ENCODE assay signal across 18 cellular contexts in genomic region chr3:142778541-142778940, GRCh38. TPM values are rescaled to one million over a fixed set of nuclear protein-coding genes. Genes with fewer than 3 reads are reported as not detected.
A peak's percentile ranks its signal among the peaks of the same experiment; 100 is the strongest.
DNase-seq lines count a peak whose midpoint lies in the region; ATAC-seq, FAIRE-seq and TF ChIP-seq lines count a peak whose summit lies in the region.
"Had no signal": no experiment of that assay in that cellular context is flagged by ENCODE, and none has a peak within 500 bp of the region (broad histone marks: within the 10 kb centered on the region; RNA-seq: fewer than 3 reads in every experiment).

No MANE protein-coding gene starts in this region.

- intact Hi-C loops in K562 (cut with micrococcal nuclease): no loop called here

- H3K23ac ChIP-seq in mesenchymal stem cell (ENCODE audit: low read length in 2 of 2) (no peak overlapping the region), trophoblast cell (ENCODE audit: low read length) (no peak overlapping the region)

- H2BK15ac ChIP-seq in mesenchymal stem cell (ENCODE audit: low read depth, poor library complexity, severe bottlenecking): no peak overlapping the region

- DNase-seq in H54 (ENCODE audit: insufficient read length, low spot score): no peak
- peak in 2 of 4 experiments; percentile 18 to 47 for DNase-seq in K562 (ENCODE audit: extremely low read depth in 1 of 4, low spot score in 3 of 4)
- no peak for DNase-seq in mesenchymal stem cell
- DNase-seq in GM13977 (ENCODE audit: low spot score): no peak
- DNase-seq in HPDE6-E6E7 (ENCODE audit: extremely low spot score): no peak
- no peak for DNase-seq in trophoblast cell
- DNase-seq: CD4-positive, CD25-positive, alpha-beta regulatory T cell; CD8-positive, alpha-beta T cell; DMS53; DMS79 treated with DMSO at 0.1 percent for 48 hours; GF-D8; GM23248; H9 had no signal

- H3K9ac ChIP-seq in K562 (ENCODE audit: insufficient read depth in 1 of 2, low read depth in 2 of 2, low read length in 2 of 2): peak overlapping the region in 1 of 2 experiments; percentile 8; a peak in 1 of 4 replicates
- H3K9ac ChIP-seq in mesenchymal stem cell (ENCODE audit: low read length): peak overlapping the region; percentile 58
- H3K9ac ChIP-seq in trophoblast cell (ENCODE audit: low read length): no peak overlapping the region
- H3K9ac ChIP-seq: BLaER1, GM23248 had no signal

- no peak for TF ChIP-seq EP300 in K562 (IDR thresholded peaks at IDR 0.05; ENCODE audit: low read length)

- TF ChIP-seq CTCF in K562 (IDR thresholded peaks at IDR 0.05 in 2 of 3, conservative IDR thresholded peaks at IDR 0.05 in 1 of 3; ENCODE audit: insufficient read depth in 2 of 3, low read depth in 1 of 3, low read length in 3 of 3) (no peak), GM13977 (IDR thresholded peaks at IDR 0.05; ENCODE audit: extremely low read depth, insufficient read depth, missing control alignments) (no peak)

- H3K4me2 ChIP-seq in K562 (ENCODE audit: insufficient read depth, low read length) (no peak overlapping the region), mesenchymal stem cell (ENCODE audit: low read length, poor library complexity, severe bottlenecking) (no peak overlapping the region), trophoblast cell (ENCODE audit: low read length) (no peak overlapping the region)
- H3K4me2 ChIP-seq: BLaER1 had no signal

- H3K79me1 ChIP-seq in mesenchymal stem cell (replicated peaks; ENCODE audit: low read length, poor library complexity, severe bottlenecking): peaks cover 3% of the 10 kb centered on the region
- no peaks in the 10 kb centered on the region for H3K79me1 ChIP-seq in trophoblast cell (ENCODE audit: low read length)

- BruUV-seq in K562 (replicated peaks; lab: Mats Ljungman, UMichigan): no TSS peak

- H3K4ac ChIP-seq in mesenchymal stem cell (ENCODE audit: low read depth in 1 of 2, low read length in 2 of 2): no peak overlapping the region
- H3K4ac ChIP-seq in trophoblast cell (ENCODE audit: low read depth, low read length): no peak overlapping the region

- H3K4me3 ChIP-seq in K562 (no peak overlapping the region), mesenchymal stem cell (ENCODE audit: insufficient read depth in 1 of 2, low read depth in 1 of 2, low read length in 2 of 2) (no peak overlapping the region), trophoblast cell (ENCODE audit: low read depth, low read length) (no peak overlapping the region)
- H3K4me3 ChIP-seq: BLaER1, GM23248 had no signal

- H4K91ac ChIP-seq in mesenchymal stem cell (ENCODE audit: low read length): no peak overlapping the region
- no peak overlapping the region for H4K91ac ChIP-seq in trophoblast cell (ENCODE audit: low read depth, low read length)

- H3K14ac ChIP-seq in mesenchymal stem cell (ENCODE audit: low read length in 2 of 2) (no peak overlapping the region), trophoblast cell (ENCODE audit: low read length) (no peak overlapping the region)

- H3K27ac ChIP-seq in K562 (ENCODE audit: extremely low read depth, low read depth, low read length) (peak overlapping the region; percentile 66; the same call in 2 of the 3 replicates), mesenchymal stem cell (ENCODE audit: low read length, poor library complexity, severe bottlenecking) (no peak overlapping the region), trophoblast cell (ENCODE audit: low read depth, low read length) (no peak overlapping the region)
- H3K27ac ChIP-seq: BLaER1, C4-2B, GM23248 had no signal

- H2AFZ ChIP-seq in K562 (ENCODE audit: low read depth, low read length): peak overlapping the region; percentile 74
- H2AFZ ChIP-seq in mesenchymal stem cell (ENCODE audit: low read depth, low read length): no peak overlapping the region
- no peak overlapping the region for H2AFZ ChIP-seq in trophoblast cell (ENCODE audit: insufficient read depth, low read length, poor library complexity)
- H2AFZ ChIP-seq: GM23248 had no signal

- in situ Hi-C loops in K562 (cut with MboI) (no loop called here), GM13977 (cut with MboI; ENCODE audit: low pct_unique_long_range_greater_than_20kb, low sequenced_read_pairs, unreplicated experiment) (no loop called here)

- H2BK120ac ChIP-seq in mesenchymal stem cell (ENCODE audit: low read depth, low read length) (no peak overlapping the region), trophoblast cell (ENCODE audit: insufficient read depth, low read length, poor library complexity) (no peak overlapping the region)

- no peaks in the 10 kb centered on the region for H3K79me2 ChIP-seq in K562 (ENCODE audit: control insufficient read depth, insufficient read depth, low read length)
- no peaks in the 10 kb centered on the region for H3K79me2 ChIP-seq in trophoblast cell (ENCODE audit: control insufficient read depth, insufficient read depth, low read length, poor library complexity)

- H2AK5ac ChIP-seq in mesenchymal stem cell (ENCODE audit: low read length, severe bottlenecking) (no peak overlapping the region), trophoblast cell (ENCODE audit: low read length) (no peak overlapping the region)

- POLR2A ChIA-PET in K562 (lab: Yijun Ruan, JAX): no interaction called here

- H3K9me1 ChIP-seq in K562 (ENCODE audit: control insufficient read depth, insufficient read depth, low read length): no peaks in the 10 kb centered on the region

- TF ChIP-seq POLR2A in H54 (IDR thresholded peaks at IDR 0.05; ENCODE audit: low read depth, low read length) (no peak), K562 (conservative IDR thresholded peaks at IDR 0.05) (no peak)

- H2BK5ac ChIP-seq in mesenchymal stem cell (ENCODE audit: low read depth, low read length, poor library complexity, severe bottlenecking) (no peak overlapping the region), trophoblast cell (ENCODE audit: low read depth, low read length, poor library complexity) (no peak overlapping the region)

- peak; percentile 84 for ATAC-seq in K562
- ATAC-seq: CD8-positive, alpha-beta T cell; HCT116 had no signal

- H3K4me1 ChIP-seq in K562 (replicated peaks in 1 of 2; ENCODE audit: control insufficient read depth in 2 of 2, insufficient read depth in 2 of 2, low read length in 2 of 2) (peaks cover 0 to 3% of the 10 kb centered on the region in 2 experiments; a peak in 1 of 5 replicates), mesenchymal stem cell (ENCODE audit: control insufficient read depth, insufficient read depth, low read depth, low read length) (no peaks in the 10 kb centered on the region), trophoblast cell (ENCODE audit: control insufficient read depth in 1 of 2, insufficient read depth in 2 of 2, low read length in 2 of 2) (no peaks in the 10 kb centered on the region)
- H3K4me1 ChIP-seq: BLaER1 had no signal

- no peak for TF ChIP-seq RAD21 in K562 (CRISPR knock-in tag; conservative IDR thresholded peaks at IDR 0.05 in 1 of 2, IDR thresholded peaks at IDR 0.05 in 1 of 2)

- no peaks in the 10 kb centered on the region for H4K20me1 ChIP-seq in K562 (replicated peaks; ENCODE audit: control insufficient read depth, insufficient read depth, low read length)
- H4K20me1 ChIP-seq: BLaER1 had no signal

- no peaks in the 10 kb centered on the region for H3K9me3 ChIP-seq in K562 (replicated peaks; ENCODE audit: control insufficient read depth, insufficient read depth, low read depth, low read length)
- no peaks in the 10 kb centered on the region for H3K9me3 ChIP-seq in mesenchymal stem cell (ENCODE audit: control insufficient read depth, low read length)
- H3K9me3 ChIP-seq in trophoblast cell (ENCODE audit: insufficient read depth, low read depth, low read length): no peaks in the 10 kb centered on the region
- H3K9me3 ChIP-seq: BLaER1 had no signal

- H4K12ac ChIP-seq in trophoblast cell (ENCODE audit: low read depth, low read length): no peak overlapping the region

- CTCF ChIA-PET in K562 (lab: Yijun Ruan, JAX; ENCODE audit: low intra/inter-chr PET ratio): no interaction called here

- H3K27me3 ChIP-seq in K562 (ENCODE audit: control insufficient read depth in 2 of 2, insufficient read depth in 2 of 2, low read length in 2 of 2): no peaks in the 10 kb centered on the region
- H3K27me3 ChIP-seq in mesenchymal stem cell (ENCODE audit: control insufficient read depth in 1 of 2, insufficient read depth in 1 of 2, low read length in 2 of 2): no peaks in the 10 kb centered on the region
- H3K27me3 ChIP-seq in trophoblast cell (ENCODE audit: insufficient read depth, low read length): no peaks in the 10 kb centered on the region
- H3K27me3 ChIP-seq: BLaER1 had no signal

- H3K18ac ChIP-seq in mesenchymal stem cell (ENCODE audit: low read depth in 1 of 2, low read length in 2 of 2) (no peak overlapping the region), trophoblast cell (ENCODE audit: low read length) (no peak overlapping the region)

- no peak overlapping the region for H2BK12ac ChIP-seq in mesenchymal stem cell (ENCODE audit: low read length in 2 of 2)
- no peak overlapping the region for H2BK12ac ChIP-seq in trophoblast cell (ENCODE audit: low read length)

- H3K36me3 ChIP-seq in K562 (ENCODE audit: control insufficient read depth, insufficient read depth, low read length) (no peaks in the 10 kb centered on the region), mesenchymal stem cell (ENCODE audit: control insufficient read depth in 1 of 2, insufficient read depth in 2 of 2, low read depth in 1 of 2, low read length in 2 of 2) (peaks cover 4 to 21% of the 10 kb centered on the region in 2 experiments), trophoblast cell (ENCODE audit: control insufficient read depth in 1 of 2, insufficient read depth in 2 of 2, low read length in 2 of 2) (no peaks in the 10 kb centered on the region)
- H3K36me3 ChIP-seq: BLaER1 had no signal

- FAIRE-seq in H54 (lab: Jason Lieb, UNC) (peak; percentile 6), K562 (lab: Jason Lieb, UNC) (peak; percentile 70)
- FAIRE-seq: GM12891, H1 had no signal

- H4K8ac ChIP-seq in mesenchymal stem cell (ENCODE audit: low read length): no peak overlapping the region
- no peak overlapping the region for H4K8ac ChIP-seq in trophoblast cell (ENCODE audit: low read depth, low read length)

- WGBS in K562 (ENCODE audit: insufficient coverage, low coverage, missing lambda C conversion rate): 7% methylated on average over 2 of the region's 2 CpGs
- 100% methylated on average over 1 of the region's 2 CpGs for WGBS in mesenchymal stem cell
- no CpG with 5 or more reads among the region's 2 CpGs for WGBS in trophoblast cell (ENCODE audit: extremely low coverage, insufficient coverage, insufficient read length)

RNA-seq across cellular contexts. Expression of gene TRPC1, which starts 54.7 kb away (rescaled TPM):
- total RNA-seq in K562 (2011; cell fraction: chromatin; rRNA removed; ENCODE audit: low replicate concordance): 6.4 and 31.1 TPM in 2 replicates
- 3.3 and 9.9 TPM in 2 replicates for total RNA-seq in K562 (2011; cell fraction: nucleolus; rRNA removed)
- total RNA-seq in K562 (2011; cell fraction: nucleoplasm; rRNA removed): 7.2 and 12.1 TPM in 2 replicates
- total RNA-seq in K562 (2014; rRNA removed) (2.8 and 4.1 TPM in 2 replicates), K562 (2014; rRNA removed; fragmentation: Illumina TruSeq; extraction: Trizol) (5.7 and 6.5 TPM in 2 replicates), K562 (2015; rRNA removed; fragmentation: Illumina TruSeq; extraction: Trizol) (4.1 and 6.2 TPM in 2 replicates), K562 (2021) (4.2 and 4.6 TPM in 2 replicates)
- polyA plus RNA-seq in K562 (2011; rRNA removed) (1.9 and 2.0 TPM in 2 replicates), K562 (2014; fragmentation: Illumina TruSeq; extraction: Trizol) (3.0 and 3.5 TPM in 2 replicates), K562 (2014; fragmentation: Nextera tagmentation; extraction: Ambion mirVana) (1 to 10 TPM; 1.4 to 2.2 TPM), K562 (2014; rRNA removed) (2.6 and 3.5 TPM in 2 replicates)
- polyA plus RNA-seq in K562 (2011; cell fraction: cytosol; rRNA removed): 0.49 and 0.50 TPM in 2 replicates
- polyA plus RNA-seq in K562 (2011; cell fraction: nucleus; rRNA removed): 1.4 and 3.2 TPM in 2 replicates
- 3.2 and 3.5 TPM in 2 replicates for polyA plus RNA-seq in K562 (2012)
- polyA minus RNA-seq in K562 (2011; rRNA and poly(A)+ RNA removed): 2.0 and 5.1 TPM in 2 replicates
- polyA minus RNA-seq in K562 (2011; cell fraction: cytosol; rRNA and poly(A)+ RNA removed): 3.1 and 4.7 TPM in 2 replicates
- 3.9 and 4.1 TPM in 2 replicates for polyA minus RNA-seq in K562 (2011; cell fraction: nucleus; rRNA and poly(A)+ RNA removed)
- 7.8 TPM for polyA plus RNA-seq in mesenchymal stem cell (2013, experiment 1 of 2)
- 7.4 TPM for polyA plus RNA-seq in mesenchymal stem cell (2013, experiment 2 of 2)
- 8.2 and 8.6 TPM in 2 replicates for polyA plus RNA-seq in trophoblast cell (2013)
